In the genomic region with DNA sequence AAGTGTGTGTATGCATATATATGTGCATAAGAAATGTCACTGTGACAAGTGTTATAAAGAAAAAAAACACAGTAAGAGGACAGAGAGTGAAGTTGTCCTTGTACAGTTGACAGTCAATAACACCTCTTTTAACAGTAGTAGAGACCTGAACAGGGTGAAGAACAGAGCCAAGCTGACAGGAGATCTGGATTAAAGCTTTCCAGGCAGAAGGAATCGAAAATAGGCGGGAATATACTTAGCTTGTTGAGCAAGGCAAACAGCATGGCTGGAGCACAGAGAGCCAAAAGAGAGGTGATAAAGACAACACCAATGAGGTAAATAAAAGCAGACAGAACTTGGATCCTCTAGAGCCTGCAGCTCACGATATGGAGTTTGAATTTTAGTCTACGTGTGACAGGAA, we compare ENCODE assay signal across 22 cellular contexts.
DNase-seq lines count a peak whose midpoint lies in the region; ATAC-seq, FAIRE-seq and TF ChIP-seq lines count a peak whose summit lies in the region.
"Had no signal": no experiment of that assay in that cellular context is flagged by ENCODE, and none has a peak within 500 bp of the region (broad histone marks: within the 10 kb centered on the region; RNA-seq: fewer than 3 reads in every experiment).

No MANE protein-coding gene starts in this region.

- 0 out of 2 replicates have a peak overlapping the region, but pooled peaks have one; percentile 18 for H3K14ac ChIP-seq in IMR-90 (replicated peaks; ENCODE audit: low read depth, low read length)

- H4K5ac ChIP-seq in IMR-90 (ENCODE audit: low read depth, low read length): no peak overlapping the region

- no peak overlapping the region for H3K18ac ChIP-seq in IMR-90 (ENCODE audit: low read depth, low read length)

- H2AK9ac ChIP-seq in IMR-90 (replicated peaks; ENCODE audit: low read depth, low read length, poor library complexity): no peak overlapping the region

- no peaks in the 10 kb centered on the region for H3K9me3 Mint-ChIP-seq in CD8-positive, alpha-beta T cell
- H3K9me3 Mint-ChIP-seq in osteocyte (ENCODE audit: unreplicated experiment): no peaks in the 10 kb centered on the region
- H3K9me3 Mint-ChIP-seq: activated naive CD4-positive, alpha-beta T cell treated with anti-CD3 and anti-CD28 coated beads, Interleukin-2, amount 50 U/mL, for 72 hours had no signal

- no peaks in the 10 kb centered on the region for H3K9me3 ChIP-seq in CD8-positive, alpha-beta T cell (ENCODE audit: low read length)
- H3K9me3 ChIP-seq in IMR-90 (ENCODE audit: control insufficient read depth, insufficient read depth, low read length): no peaks in the 10 kb centered on the region
- H3K9me3 ChIP-seq in cardiac muscle cell (ENCODE audit: low read depth): no peaks in the 10 kb centered on the region
- H3K9me3 ChIP-seq: ovary, uterus had no signal

- BruUV-seq in IMR-90 (replicated peaks; lab: Mats Ljungman, UMichigan): no TSS peak

- in situ Hi-C loops in IMR-90 (cut with MboI; ENCODE audit: low sequenced_read_pairs): no loop called here

- POLR2A ChIA-PET in CD8-positive, alpha-beta T cell (lab: Charles Lee): no interaction called here
- POLR2A ChIA-PET in IMR-90 (lab: Charles Lee; ENCODE audit: unreplicated experiment): no interaction called here

- H2AFZ ChIP-seq in IMR-90 (replicated peaks; ENCODE audit: low read length, poor library complexity): no peak overlapping the region

- no peak overlapping the region for H2BK5ac ChIP-seq in IMR-90 (ENCODE audit: low read depth, low read length, poor library complexity, severe bottlenecking)

- H4K20me1 ChIP-seq in IMR-90 (ENCODE audit: insufficient read depth, low read length): peaks cover 100% of the 10 kb centered on the region

- no peak overlapping the region for H3K56ac ChIP-seq in IMR-90 (ENCODE audit: extremely low read depth, insufficient read depth, low read length)

- H3K4me1 Mint-ChIP-seq in CD8-positive, alpha-beta T cell (ENCODE audit: low read depth): peaks cover 93% of the 10 kb centered on the region
- peaks cover 39% of the 10 kb centered on the region for H3K4me1 Mint-ChIP-seq in osteocyte (ENCODE audit: unreplicated experiment)

- no peak overlapping the region for H2BK20ac ChIP-seq in IMR-90 (ENCODE audit: low read depth, low read length)

- no peaks in the 10 kb centered on the region for H3K36me3 ChIP-seq in CD8-positive, alpha-beta T cell (ENCODE audit: insufficient read depth, low read length)
- H3K36me3 ChIP-seq in IMR-90 (ENCODE audit: control insufficient read depth, insufficient read depth, low read length) (no peaks in the 10 kb centered on the region; the same call in 1 of the 2 replicates), cardiac muscle cell (no peaks in the 10 kb centered on the region)
- H3K36me3 ChIP-seq: ovary, uterus had no signal

- no peak for DNase-seq in CD8-positive, alpha-beta T cell
- DNase-seq in IMR-90 (no peak), cardiac muscle cell (ENCODE audit: low read depth in 1 of 2, low spot score in 1 of 2) (peak in 1 of 2 donors; percentile 53), osteocyte (ENCODE audit: extremely low spot score, unreplicated experiment) (no peak), H54 (ENCODE audit: insufficient read length, low spot score) (no peak), DMS 273 treated with DMSO at 0.1 percent for 48 hours (lab: John Stamatoyannopoulos, UW) (no peak)
- DNase-seq: activated CD4-positive, alpha-beta T cell treated with anti-CD3 and anti-CD28 coated beads for 48 hours; activated T-cell treated with anti-CD3 and anti-CD28 coated beads for 4 hours; dorsolateral prefrontal cortex; erythroblast; MM.1S; NCI-H1694 treated with DMSO at 0.1 percent for 48 hours; NCI-H226; ovary; stimulated activated CD4-positive, alpha-beta T cell treated with anti-CD3 and anti-CD28 coated beads, Interleukin-1b, Interleukin-23, amount 100 ng/mL, for 48 hours; uterus had no signal

- TF ChIP-seq POLR2A in IMR-90 (IDR thresholded peaks at IDR 0.05; ENCODE audit: low read depth, low read length): no peak
- TF ChIP-seq POLR2A in H54 (IDR thresholded peaks at IDR 0.05; ENCODE audit: low read depth, low read length): no peak

- H3K9ac ChIP-seq in IMR-90 (ENCODE audit: low read depth, low read length): no peak overlapping the region

- FAIRE-seq in H54 (lab: Jason Lieb, UNC): no peak
- FAIRE-seq: frontal cortex, RCC 7860 had no signal

- H2BK15ac ChIP-seq in IMR-90 (ENCODE audit: low read depth, low read length): no peak overlapping the region

- peak overlapping the region; percentile 66 for H3K27ac Mint-ChIP-seq in CD8-positive, alpha-beta T cell
- peak overlapping the region; percentile 11 for H3K27ac Mint-ChIP-seq in osteocyte (ENCODE audit: unreplicated experiment)

- peaks cover 26 to 95% of the 10 kb centered on the region in 2 experiments for H3K79me1 ChIP-seq in IMR-90 (ENCODE audit: low read depth in 1 of 2, low read length in 2 of 2)

- 76% methylated on average over 2 of the region's 4 CpGs; no CpG with 5 or more reads in 1 of the 2 experiments for WGBS in IMR-90 (ENCODE audit: extremely low coverage in 2 of 2, insufficient read length in 1 of 2), 2 experiments

- H3K4me3 Mint-ChIP-seq in CD8-positive, alpha-beta T cell: no peak overlapping the region
- no peak overlapping the region for H3K4me3 Mint-ChIP-seq in osteocyte (ENCODE audit: unreplicated experiment)
- H3K4me3 Mint-ChIP-seq: brain had no signal

- peaks cover 16% of the 10 kb centered on the region for H3K9me1 ChIP-seq in IMR-90 (ENCODE audit: insufficient read depth, low read length)

- H4K91ac ChIP-seq in IMR-90 (ENCODE audit: insufficient read depth, low read depth, low read length): no peak overlapping the region

- H2AK5ac ChIP-seq in IMR-90 (ENCODE audit: low read depth, low read length): no peak overlapping the region

- dilution Hi-C loops in IMR-90 (cut with HindIII; ENCODE audit: low sequenced_read_pairs, unreplicated experiment): no loop called here

- no peaks in the 10 kb centered on the region for H3K27me3 Mint-ChIP-seq in CD8-positive, alpha-beta T cell (ENCODE audit: low read depth)
- no peaks in the 10 kb centered on the region for H3K27me3 Mint-ChIP-seq in osteocyte (ENCODE audit: unreplicated experiment)
- H3K27me3 Mint-ChIP-seq: brain had no signal

- H4K8ac ChIP-seq in IMR-90 (ENCODE audit: low read depth in 2 of 2, low read length in 2 of 2): no peak overlapping the region

- CTCF ChIA-PET in CD8-positive, alpha-beta T cell (lab: Charles Lee): interaction anchor here (1.2 kb wide), 1 partner anchor 85 kb away, joined by 3 read pairs; no protein-coding TSS in a partner anchor
- CTCF ChIA-PET in IMR-90 (lab: Yijun Ruan, JAX): no interaction called here

- H3K4me2 ChIP-seq in IMR-90 (ENCODE audit: low read depth, low read length): no peak overlapping the region

- intact Hi-C loops in CD8-positive, alpha-beta T cell (cut with DNase I, micrococcal nuclease): loop anchor here in 1 of 2 experiments (5.0 kb wide), 1 partner anchor 34 kb away; no protein-coding TSS in a partner anchor
- intact Hi-C loops in IMR-90 (cut with micrococcal nuclease): loop anchor here (5.0 kb wide), 1 partner anchor 46 kb away; no protein-coding TSS in a partner anchor

- no peak for TF ChIP-seq RAD21 in IMR-90 (IDR thresholded peaks at IDR 0.05; ENCODE audit: low read length)

- no peak overlapping the region for H3K23ac ChIP-seq in IMR-90 (ENCODE audit: low read depth, low read length)

- no peak for TF ChIP-seq CTCF in CD8-positive, alpha-beta T cell (IDR thresholded peaks at IDR 0.05)
- TF ChIP-seq CTCF in IMR-90 (conservative IDR thresholded peaks at IDR 0.05; ENCODE audit: low read depth, low read length) (no peak), cardiac muscle cell (IDR thresholded peaks at IDR 0.05; ENCODE audit: low read depth, low read length) (no peak), osteocyte (IDR thresholded peaks at IDR 0.05) (no peak)

- H3K4me3 ChIP-seq in CD8-positive, alpha-beta T cell (ENCODE audit: low read depth, low read length): no peak overlapping the region
- H3K4me3 ChIP-seq in IMR-90 (ENCODE audit: insufficient read depth, low read depth, low read length) (no peak overlapping the region), cardiac muscle cell (no peak overlapping the region)
- H3K4me3 ChIP-seq: dorsolateral prefrontal cortex, ovary, uterus had no signal

- H3K4me1 ChIP-seq in CD8-positive, alpha-beta T cell (ENCODE audit: insufficient read depth, low read length): peaks cover 84% of the 10 kb centered on the region
- H3K4me1 ChIP-seq in IMR-90 (ENCODE audit: control insufficient read depth, insufficient read depth, low read length) (peaks cover 8% of the 10 kb centered on the region), cardiac muscle cell (ENCODE audit: low read depth) (peaks cover 70% of the 10 kb centered on the region)

- no peak for ATAC-seq in CD8-positive, alpha-beta T cell
- no peak for ATAC-seq in IMR-90 (ENCODE audit: low read depth)
- no peak for ATAC-seq in GM21737 (IDR thresholded peaks at IDR 0.05; ENCODE audit: unreplicated experiment)
- ATAC-seq in HG02970 (IDR thresholded peaks at IDR 0.05; ENCODE audit: low FRiP score, unreplicated experiment): no peak
- ATAC-seq: activated naive CD4-positive, alpha-beta T cell treated with anti-CD3 and anti-CD28 coated beads, Interleukin-2, amount 50 U/mL, for 72 hours had no signal

- no peaks in the 10 kb centered on the region for H3K27me3 ChIP-seq in CD8-positive, alpha-beta T cell (ENCODE audit: insufficient read depth, low read length)
- H3K27me3 ChIP-seq in IMR-90 (ENCODE audit: control insufficient read depth, insufficient read depth, low read length): no peaks in the 10 kb centered on the region
- no peaks in the 10 kb centered on the region for H3K27me3 ChIP-seq in cardiac muscle cell
- H3K27me3 ChIP-seq: dorsolateral prefrontal cortex, ovary, uterus had no signal

- H3K27ac ChIP-seq in CD8-positive, alpha-beta T cell (ENCODE audit: low read depth, low read length): no peak overlapping the region
- H3K27ac ChIP-seq in IMR-90 (ENCODE audit: insufficient read depth, low read length): no peak overlapping the region
- H3K27ac ChIP-seq in cardiac muscle cell: peak overlapping the region; percentile 88
- H3K27ac ChIP-seq: ovary, uterus had no signal

- peaks cover 18% of the 10 kb centered on the region for H3K36me3 Mint-ChIP-seq in CD8-positive, alpha-beta T cell
- peaks cover 5% of the 10 kb centered on the region for H3K36me3 Mint-ChIP-seq in osteocyte (ENCODE audit: unreplicated experiment)

- no peak overlapping the region for H2BK120ac ChIP-seq in IMR-90 (ENCODE audit: low read depth, low read length)

- H3K4ac ChIP-seq in IMR-90 (ENCODE audit: low read depth, low read length): no peak overlapping the region

TF ChIP-seq in IMR-90, 13 proteins besides CTCF, POLR2A, EP300 and RAD21 (continues in another document):
- TF ChIP-seq RFX5 (IDR thresholded peaks at IDR 0.05; ENCODE audit: low read depth, low read length) (no peak), CHD1 (IDR thresholded peaks at IDR 0.05; ENCODE audit: low read depth, low read length) (no peak), BHLHE40 (IDR thresholded peaks at IDR 0.05; ENCODE audit: low read depth, low read length) (no peak), SMC3 (IDR thresholded peaks at IDR 0.05; ENCODE audit: low read depth, low read length) (no peak)
